In the genomic region with DNA sequence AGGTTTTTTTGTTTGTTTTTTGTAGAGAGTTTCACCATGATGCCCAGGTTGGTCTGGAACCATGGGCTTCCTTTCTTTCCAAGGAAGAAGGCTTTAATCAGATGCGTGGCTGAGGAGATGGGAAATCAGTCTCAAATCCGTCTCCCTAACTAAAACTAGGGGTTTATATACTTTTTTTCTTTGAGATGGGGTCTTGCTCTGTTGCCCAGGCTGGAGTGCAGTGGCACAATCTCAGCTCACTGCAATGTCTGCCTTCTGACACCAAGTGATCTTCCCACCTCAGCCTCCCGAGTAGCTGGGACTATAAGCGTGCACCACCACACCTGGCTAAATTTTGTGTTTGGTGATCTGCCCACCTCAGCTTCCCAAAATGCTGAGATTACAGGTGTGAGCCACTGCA, we compare ENCODE assay signal across 4 cellular contexts. TPM values are rescaled to one million over a fixed set of nuclear protein-coding genes. Genes with fewer than 3 reads are reported as not detected.
"Had no signal": no experiment of that assay in that cellular context is flagged by ENCODE, and none has a peak within 500 bp of the region (broad histone marks: within the 10 kb centered on the region; RNA-seq: fewer than 3 reads in every experiment).

No MANE protein-coding gene starts in this region.

RNA-seq across cellular contexts. Expression of gene MEIS3, which starts 34.8 kb away (rescaled TPM):
- polyA plus RNA-seq: IgD-negative memory B cell had no signal

RNA-seq across cellular contexts. Expression of gene C5AR2, which starts 52.6 kb away (rescaled TPM):
- total RNA-seq: HT-29, HT1080, IMR-90 had no signal
- polyA plus RNA-seq: IMR-90 had no signal
